1 cellular context compared by ENCODE assay signal in the genomic region with DNA sequence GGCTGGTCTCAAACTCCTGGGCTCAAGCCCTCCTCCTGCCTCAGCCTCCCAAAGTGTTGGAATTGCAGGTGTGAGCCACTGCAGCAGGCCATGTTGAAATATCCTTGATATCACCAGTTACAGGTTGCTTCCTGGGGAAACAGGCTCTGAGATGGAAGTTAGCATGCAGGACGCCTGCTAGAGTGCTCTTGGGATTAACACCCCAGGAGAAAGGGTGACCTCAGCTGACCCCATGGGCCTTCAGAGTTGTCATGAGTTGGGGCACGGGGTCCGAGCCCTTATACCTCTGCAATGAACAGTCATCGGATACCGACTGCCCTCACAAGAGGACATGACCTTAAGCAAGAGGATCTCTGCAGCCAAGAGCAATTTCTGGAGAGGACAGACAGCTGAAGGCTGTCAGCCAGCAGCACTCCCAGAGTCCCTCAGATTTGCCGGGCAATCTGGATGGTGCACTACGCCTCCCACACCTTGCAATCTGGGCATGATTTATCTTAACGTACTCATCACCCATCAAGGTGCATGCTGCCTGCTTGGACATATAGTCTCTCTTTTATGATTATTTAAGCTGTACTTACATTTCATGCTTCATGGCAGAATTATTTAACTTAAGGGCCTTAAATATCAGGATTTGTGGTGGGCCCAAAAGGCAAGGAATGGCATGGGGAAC.
TF ChIP-seq lines count a peak whose summit lies in the region.

No MANE protein-coding gene starts in this region.

TF ChIP-seq in IMR-90, 13 proteins besides CTCF, POLR2A, EP300 and RAD21 (continued from another document):
- TF ChIP-seq CHD1 (IDR thresholded peaks at IDR 0.05; ENCODE audit: low read depth, low read length) (no peak), FOS (IDR thresholded peaks at IDR 0.05; ENCODE audit: low read depth, low read length) (no peak), NFE2L2 (IDR thresholded peaks at IDR 0.05; ENCODE audit: low read depth, low read length) (no peak), MAFK (IDR thresholded peaks at IDR 0.05; ENCODE audit: low read depth, low read length) (no peak), RCOR1 (IDR thresholded peaks at IDR 0.05; ENCODE audit: insufficient replicate concordance, low read length) (no peak), CEBPB (IDR thresholded peaks at IDR 0.05; ENCODE audit: low read depth, low read length) (no peak), MAZ (IDR thresholded peaks at IDR 0.05; ENCODE audit: borderline replicate concordance, low read depth, low read length) (no peak), RFX5 (IDR thresholded peaks at IDR 0.05; ENCODE audit: low read depth, low read length) (no peak)
- TF ChIP-seq, protein P1, sequence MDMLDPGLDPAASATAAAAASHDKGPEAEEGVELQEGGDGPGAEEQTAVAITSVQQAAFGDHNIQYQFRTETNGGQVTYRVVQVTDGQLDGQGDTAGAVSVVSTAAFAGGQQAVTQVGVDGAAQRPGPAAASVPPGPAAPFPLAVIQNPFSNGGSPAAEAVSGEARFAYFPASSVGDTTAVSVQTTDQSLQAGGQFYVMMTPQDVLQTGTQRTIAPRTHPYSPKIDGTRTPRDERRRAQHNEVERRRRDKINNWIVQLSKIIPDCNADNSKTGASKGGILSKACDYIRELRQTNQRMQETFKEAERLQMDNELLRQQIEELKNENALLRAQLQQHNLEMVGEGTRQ (IDR thresholded peaks at IDR 0.05; ENCODE audit: low read depth, low read length) = no peak
- TF ChIP-seq, protein P2, sequence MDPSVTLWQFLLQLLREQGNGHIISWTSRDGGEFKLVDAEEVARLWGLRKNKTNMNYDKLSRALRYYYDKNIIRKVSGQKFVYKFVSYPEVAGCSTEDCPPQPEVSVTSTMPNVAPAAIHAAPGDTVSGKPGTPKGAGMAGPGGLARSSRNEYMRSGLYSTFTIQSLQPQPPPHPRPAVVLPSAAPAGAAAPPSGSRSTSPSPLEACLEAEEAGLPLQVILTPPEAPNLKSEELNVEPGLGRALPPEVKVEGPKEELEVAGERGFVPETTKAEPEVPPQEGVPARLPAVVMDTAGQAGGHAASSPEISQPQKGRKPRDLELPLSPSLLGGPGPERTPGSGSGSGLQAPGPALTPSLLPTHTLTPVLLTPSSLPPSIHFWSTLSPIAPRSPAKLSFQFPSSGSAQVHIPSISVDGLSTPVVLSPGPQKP (IDR thresholded peaks at IDR 0.05; ENCODE audit: borderline replicate concordance, low read depth, low read length) = no peak
